In genomic region chr2:69092857-69093256, GRCh38 we compare ENCODE assay signal across 20 cellular contexts.
"Had no signal": no experiment of that assay in that cellular context is flagged by ENCODE, and none has a peak within 500 bp of the region (broad histone marks: within the 10 kb centered on the region; RNA-seq: fewer than 3 reads in every experiment).

No MANE protein-coding gene starts in this region.

- H3K4me3 ChIP-seq: coronary artery, hepatocyte, pancreas, sigmoid colon, spleen, tibial artery had no signal

- H3K4me1 ChIP-seq: foreskin keratinocyte had no signal

- H3K27ac Mint-ChIP-seq: activated CD4-positive, alpha-beta memory T cell treated with anti-CD3 and anti-CD28 coated beads, Interleukin-2, amount 10 ng/mL, durations not matched to agents 7 days and 5 days; activated CD8-positive, alpha-beta memory T cell treated with anti-CD3 and anti-CD28 coated beads, Interleukin-2, amount 10 ng/mL, durations not matched to agents 7 days and 5 days; activated naive CD8-positive, alpha-beta T cell treated with anti-CD3 and anti-CD28 coated beads for 36 hours; natural killer cell treated with Interleukin-12 subunit alpha and Interleukin-12 subunit beta and Interleukin-15 and Interleukin-18, amount 100 ng/mL, for 72 hours; WTC11 had no signal

- H3K4me1 Mint-ChIP-seq: activated CD4-positive, alpha-beta memory T cell treated with anti-CD3 and anti-CD28 coated beads, Interleukin-2, amount 10 ng/mL, durations not matched to agents 7 days and 5 days; activated CD8-positive, alpha-beta memory T cell treated with anti-CD3 and anti-CD28 coated beads, Interleukin-2, amount 10 ng/mL, durations not matched to agents 7 days and 5 days; activated naive CD8-positive, alpha-beta T cell treated with anti-CD3 and anti-CD28 coated beads for 36 hours; WTC11 had no signal

- H2AFZ ChIP-seq: hepatocyte had no signal

- H3K9me3 Mint-ChIP-seq: activated CD4-positive, alpha-beta memory T cell treated with anti-CD3 and anti-CD28 coated beads, Interleukin-2, amount 10 ng/mL, durations not matched to agents 7 days and 5 days; activated naive CD8-positive, alpha-beta T cell treated with anti-CD3 and anti-CD28 coated beads for 36 hours; natural killer cell treated with Interleukin-12 subunit alpha and Interleukin-12 subunit beta and Interleukin-15 and Interleukin-18, amount 100 ng/mL, for 72 hours; WTC11 had no signal

- H3K36me3 ChIP-seq: neutrophil, pancreas, spleen had no signal

- H3K27me3 ChIP-seq: brain microvascular endothelial cell, foreskin keratinocyte, hepatocyte, neutrophil, pancreas, sigmoid colon, tibial artery had no signal

- H3K4me2 ChIP-seq: hepatocyte had no signal

- H3K79me2 ChIP-seq: hepatocyte had no signal

- H3K27ac ChIP-seq: brain microvascular endothelial cell, foreskin keratinocyte, hepatocyte, neutrophil, pancreas, sigmoid colon, spleen, tibial artery had no signal

- DNase-seq: activated CD4-positive, alpha-beta memory T cell treated with anti-CD3 and anti-CD28 coated beads, Interleukin-2, amount 10 ng/mL, durations not matched to agents 7 days and 5 days; activated CD4-positive, alpha-beta T cell treated with anti-CD3 and anti-CD28 coated beads for 48 hours; activated CD8-positive, alpha-beta memory T cell treated with anti-CD3 and anti-CD28 coated beads, Interleukin-2, amount 10 ng/mL, durations not matched to agents 7 days and 5 days; activated naive CD8-positive, alpha-beta T cell treated with anti-CD3 and anti-CD28 coated beads for 36 hours; aorta; brain microvascular endothelial cell; foreskin keratinocyte; left cardiac atrium; pancreas; sigmoid colon; spleen; stimulated activated CD8-positive, alpha-beta memory T cell treated with anti-CD3 and anti-CD28 coated beads, Interleukin-4, amount 100 ng/mL, for 48 hours; stimulated activated naive CD8-positive, alpha-beta T cell treated with anti-CD3 and anti-CD28 coated beads, Interleukin-15, Interleukin-2, amounts not matched to agents 100 U/mL and 50 U/mL, for 24 hours; substantia nigra; tibial artery had no signal

- H3K9me3 ChIP-seq: neutrophil, pancreas, sigmoid colon, spleen, tibial artery had no signal

- H3K4me3 Mint-ChIP-seq: activated CD4-positive, alpha-beta memory T cell treated with anti-CD3 and anti-CD28 coated beads, Interleukin-2, amount 10 ng/mL, durations not matched to agents 7 days and 5 days; activated CD8-positive, alpha-beta memory T cell treated with anti-CD3 and anti-CD28 coated beads, Interleukin-2, amount 10 ng/mL, durations not matched to agents 7 days and 5 days; activated naive CD8-positive, alpha-beta T cell treated with anti-CD3 and anti-CD28 coated beads for 36 hours; natural killer cell treated with Interleukin-12 subunit alpha and Interleukin-12 subunit beta and Interleukin-15 and Interleukin-18, amount 100 ng/mL, for 72 hours; WTC11 had no signal

- H3K36me3 Mint-ChIP-seq: activated CD8-positive, alpha-beta memory T cell treated with anti-CD3 and anti-CD28 coated beads, Interleukin-2, amount 10 ng/mL, durations not matched to agents 7 days and 5 days; activated naive CD8-positive, alpha-beta T cell treated with anti-CD3 and anti-CD28 coated beads for 36 hours; natural killer cell treated with Interleukin-12 subunit alpha and Interleukin-12 subunit beta and Interleukin-15 and Interleukin-18, amount 100 ng/mL, for 72 hours had no signal

- ATAC-seq: activated CD8-positive, alpha-beta memory T cell treated with anti-CD3 and anti-CD28 coated beads, Interleukin-2, amount 10 ng/mL, durations not matched to agents 7 days and 5 days; foreskin keratinocyte; left cardiac atrium; natural killer cell treated with Interleukin-12 subunit alpha and Interleukin-12 subunit beta and Interleukin-15 and Interleukin-18, amount 100 ng/mL, for 72 hours; pancreas; stimulated activated naive CD8-positive, alpha-beta T cell treated with anti-CD3 and anti-CD28 coated beads, Interleukin-15, Interleukin-2, amounts not matched to agents 100 U/mL and 50 U/mL, for 24 hours; WTC11 had no signal
